In genomic region chr19:33275933-33276619, GRCh38 we compare ENCODE assay signal across 26 cellular contexts. TPM values are rescaled to one million over a fixed set of nuclear protein-coding genes. Genes with fewer than 3 reads are reported as not detected.
"Had no signal": no experiment of that assay in that cellular context is flagged by ENCODE, and none has a peak within 500 bp of the region (broad histone marks: within the 10 kb centered on the region; RNA-seq: fewer than 3 reads in every experiment).

No MANE protein-coding gene starts in this region.

- H3K4me3 ChIP-seq: cardiac muscle cell, esophagus muscularis mucosa, gastroesophageal sphincter, heart right ventricle, lung, thoracic aorta had no signal

- H3K27me3 Mint-ChIP-seq: activated CD4-positive, alpha-beta T cell treated with anti-CD3 and anti-CD28 coated beads, Interleukin-2, amount 10 ng/mL, durations not matched to agents 24 days and 14 days; activated CD8-positive, alpha-beta T cell treated with anti-CD3 and anti-CD28 coated beads for 36 hours; natural killer cell treated with Interleukin-12 subunit alpha and Interleukin-12 subunit beta and Interleukin-15 and Interleukin-18, amount 100 ng/mL, for 72 hours had no signal

- H3K27ac Mint-ChIP-seq: activated CD4-positive, alpha-beta T cell treated with anti-CD3 and anti-CD28 coated beads, Interleukin-2, amount 10 ng/mL, durations not matched to agents 24 days and 14 days; activated CD8-positive, alpha-beta T cell treated with anti-CD3 and anti-CD28 coated beads for 36 hours; activated naive CD8-positive, alpha-beta T cell treated with anti-CD3 and anti-CD28 coated beads, Interleukin-2, amount 10 ng/mL, durations not matched to agents 7 days and 5 days; activated T-cell treated with anti-CD3 and anti-CD28 coated beads, Interleukin-2, amount 50 U/mL, for 24 hours; activated T-helper 2 cell treated with anti-CD3 and anti-CD28 coated beads, Interferon-gamma antibody, Interleukin-2, Interleukin-4, amounts not matched to agents 10 μg/mL and 5 μg/mL and 100 μg/mL, durations not matched to agents 14 hours and 24 hours and 36 hours; immature natural killer cell; natural killer cell treated with Interleukin-12 subunit alpha and Interleukin-12 subunit beta and Interleukin-15 and Interleukin-18, amount 100 ng/mL, for 72 hours had no signal

- H3K9me3 Mint-ChIP-seq: activated CD4-positive, alpha-beta T cell treated with anti-CD3 and anti-CD28 coated beads, Interleukin-2, amount 10 ng/mL, durations not matched to agents 24 days and 14 days; activated CD8-positive, alpha-beta T cell treated with anti-CD3 and anti-CD28 coated beads for 36 hours; activated naive CD8-positive, alpha-beta T cell treated with anti-CD3 and anti-CD28 coated beads, Interleukin-2, amount 10 ng/mL, durations not matched to agents 7 days and 5 days; activated T-cell treated with anti-CD3 and anti-CD28 coated beads, Interleukin-2, amount 50 U/mL, for 24 hours; activated T-helper 2 cell treated with anti-CD3 and anti-CD28 coated beads, Interferon-gamma antibody, Interleukin-2, Interleukin-4, amounts not matched to agents 10 μg/mL and 5 μg/mL and 100 μg/mL, durations not matched to agents 14 hours and 24 hours and 36 hours; immature natural killer cell; natural killer cell treated with Interleukin-12 subunit alpha and Interleukin-12 subunit beta and Interleukin-15 and Interleukin-18, amount 100 ng/mL, for 72 hours had no signal

- H3K4me3 Mint-ChIP-seq: activated CD4-positive, alpha-beta T cell treated with anti-CD3 and anti-CD28 coated beads, Interleukin-2, amount 10 ng/mL, durations not matched to agents 24 days and 14 days; activated CD8-positive, alpha-beta T cell treated with anti-CD3 and anti-CD28 coated beads for 36 hours; activated naive CD8-positive, alpha-beta T cell treated with anti-CD3 and anti-CD28 coated beads, Interleukin-2, amount 10 ng/mL, durations not matched to agents 7 days and 5 days; activated T-cell treated with anti-CD3 and anti-CD28 coated beads, Interleukin-2, amount 50 U/mL, for 24 hours; immature natural killer cell; natural killer cell treated with Interleukin-12 subunit alpha and Interleukin-12 subunit beta and Interleukin-15 and Interleukin-18, amount 100 ng/mL, for 72 hours had no signal

- H3K27ac ChIP-seq: cardiac muscle cell, esophagus muscularis mucosa, gastroesophageal sphincter, heart right ventricle, thoracic aorta had no signal

- H3K36me3 ChIP-seq: cardiac muscle cell, esophagus muscularis mucosa, gastroesophageal sphincter, heart right ventricle, thoracic aorta had no signal

- H3K9me3 ChIP-seq: esophagus muscularis mucosa, gastroesophageal sphincter, heart right ventricle, thoracic aorta had no signal

- ATAC-seq: activated CD8-positive, alpha-beta T cell treated with anti-CD3 and anti-CD28 coated beads for 36 hours; gastroesophageal sphincter; heart right ventricle; natural killer cell treated with Interleukin-12 subunit alpha and Interleukin-12 subunit beta and Interleukin-15 and Interleukin-18, amount 100 ng/mL, for 72 hours had no signal

- DNase-seq: activated CD4-positive, alpha-beta T cell treated with anti-CD3 and anti-CD28 coated beads, Interleukin-2, amount 10 ng/mL, durations not matched to agents 24 days and 14 days; activated CD8-positive, alpha-beta T cell treated with anti-CD3 and anti-CD28 coated beads for 36 hours; activated naive CD4-positive, alpha-beta T cell treated with Interleukin-2 at 50 U/mL for 16 hours; activated naive CD8-positive, alpha-beta T cell treated with anti-CD3 and anti-CD28 coated beads, Interleukin-2, amount 10 ng/mL, durations not matched to agents 7 days and 5 days; activated T-cell treated with anti-CD3 and anti-CD28 coated beads, Interleukin-2, amount 50 U/mL, for 24 hours; amygdala; dermis blood vessel endothelial cell; effector memory CD4-positive, alpha-beta T cell; heart right ventricle; immature natural killer cell; nucleus accumbens; retina; stimulated activated CD4-positive, alpha-beta T cell treated with anti-CD3 and anti-CD28 coated beads, Interleukin-15, amount 100 ng/mL, for 24 hours; stimulated activated CD4-positive, alpha-beta T cell treated with anti-CD3 and anti-CD28 coated beads, Interleukin-2, amount 100 ng/mL, for 48 hours; T-helper 9 cell had no signal

- H3K27me3 ChIP-seq: cardiac muscle cell had no signal

- H3K36me3 Mint-ChIP-seq: activated naive CD8-positive, alpha-beta T cell treated with anti-CD3 and anti-CD28 coated beads, Interleukin-2, amount 10 ng/mL, durations not matched to agents 7 days and 5 days; immature natural killer cell; natural killer cell treated with Interleukin-12 subunit alpha and Interleukin-12 subunit beta and Interleukin-15 and Interleukin-18, amount 100 ng/mL, for 72 hours had no signal

RNA-seq across cellular contexts. Expression of gene CEBPA, which starts 26.3 kb away (rescaled TPM):
- total RNA-seq: endothelial cell of umbilical vein had no signal

RNA-seq across cellular contexts. Expression of gene SLC7A10, which starts 50.4 kb away (rescaled TPM):
- total RNA-seq: activated CD4-positive, alpha-beta T cell treated with anti-CD3 and anti-CD28 coated beads, Interleukin-2, amount 10 ng/mL, durations not matched to agents 24 days and 14 days; activated CD8-positive, alpha-beta T cell treated with anti-CD3 and anti-CD28 coated beads for 36 hours; activated naive CD8-positive, alpha-beta T cell treated with anti-CD3 and anti-CD28 coated beads, Interleukin-2, amount 10 ng/mL, durations not matched to agents 7 days and 5 days; activated T-helper 2 cell treated with anti-CD3 and anti-CD28 coated beads, Interferon-gamma antibody, Interleukin-2, Interleukin-4, amounts not matched to agents 10 μg/mL and 5 μg/mL and 100 μg/mL, durations not matched to agents 14 hours and 24 hours and 36 hours; cardiac muscle cell; chondrocyte; endothelial cell of umbilical vein; esophagus muscularis mucosa; gastroesophageal sphincter; natural killer cell treated with Interleukin-12 subunit alpha and Interleukin-12 subunit beta and Interleukin-15 and Interleukin-18, amount 100 ng/mL, for 72 hours; posterior vena cava; thoracic aorta; ureter had no signal
- polyA plus RNA-seq: cardiac muscle cell, endothelial cell of umbilical vein, immature natural killer cell had no signal
